Comparison of ENCODE assay signal across 1 cellular context in genomic region chr7:4123823-4124222, GRCh38.
A peak's percentile ranks its signal among the peaks of the same experiment; 100 is the strongest.
TF ChIP-seq lines count a peak whose summit lies in the region.

No MANE protein-coding gene starts in this region.

TF ChIP-seq in HEK293, 187 proteins besides CTCF, POLR2A, EP300 and RAD21:
- TF ChIP-seq, protein P1, sequence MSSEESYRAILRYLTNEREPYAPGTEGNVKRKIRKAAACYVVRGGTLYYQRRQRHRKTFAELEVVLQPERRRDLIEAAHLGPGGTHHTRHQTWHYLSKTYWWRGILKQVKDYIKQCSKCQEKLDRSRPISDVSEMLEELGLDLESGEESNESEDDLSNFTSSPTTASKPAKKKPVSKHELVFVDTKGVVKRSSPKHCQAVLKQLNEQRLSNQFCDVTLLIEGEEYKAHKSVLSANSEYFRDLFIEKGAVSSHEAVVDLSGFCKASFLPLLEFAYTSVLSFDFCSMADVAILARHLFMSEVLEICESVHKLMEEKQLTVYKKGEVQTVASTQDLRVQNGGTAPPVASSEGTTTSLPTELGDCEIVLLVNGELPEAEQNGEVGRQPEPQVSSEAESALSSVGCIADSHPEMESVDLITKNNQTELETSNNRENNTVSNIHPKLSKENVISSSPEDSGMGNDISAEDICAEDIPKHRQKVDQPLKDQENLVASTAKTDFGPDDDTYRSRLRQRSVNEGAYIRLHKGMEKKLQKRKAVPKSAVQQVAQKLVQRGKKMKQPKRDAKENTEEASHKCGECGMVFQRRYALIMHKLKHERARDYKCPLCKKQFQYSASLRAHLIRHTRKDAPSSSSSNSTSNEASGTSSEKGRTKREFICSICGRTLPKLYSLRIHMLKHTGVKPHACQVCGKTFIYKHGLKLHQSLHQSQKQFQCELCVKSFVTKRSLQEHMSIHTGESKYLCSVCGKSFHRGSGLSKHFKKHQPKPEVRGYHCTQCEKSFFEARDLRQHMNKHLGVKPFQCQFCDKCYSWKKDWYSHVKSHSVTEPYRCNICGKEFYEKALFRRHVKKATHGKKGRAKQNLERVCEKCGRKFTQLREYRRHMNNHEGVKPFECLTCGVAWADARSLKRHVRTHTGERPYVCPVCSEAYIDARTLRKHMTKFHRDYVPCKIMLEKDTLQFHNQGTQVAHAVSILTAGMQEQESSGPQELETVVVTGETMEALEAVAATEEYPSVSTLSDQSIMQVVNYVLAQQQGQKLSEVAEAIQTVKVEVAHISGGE (tag by site-specific recombination; conservative IDR thresholded peaks at IDR 0.05; ENCODE audit: low read depth), result no peak
- peak; percentile 62; the same call in 1 of the 2 replicates for TF ChIP-seq GLIS1 (tag by site-specific recombination; IDR thresholded peaks at IDR 0.05)
